In genomic region chr2:127217470-127218325, GRCh38 we compare ENCODE assay signal across 1 cellular context.
A peak's percentile ranks its signal among the peaks of the same experiment; 100 is the strongest.
TF ChIP-seq lines count a peak whose summit lies in the region.

No MANE protein-coding gene starts in this region.

TF ChIP-seq in H1, 55 proteins besides CTCF, POLR2A, EP300 and RAD21 (continued from another document):
- TF ChIP-seq RFX5 (IDR thresholded peaks at IDR 0.05; ENCODE audit: borderline replicate concordance, low read depth, low read length): no peak
- no peak for TF ChIP-seq CBX8 (IDR thresholded peaks at IDR 0.05; ENCODE audit: borderline replicate concordance, low read depth, low read length)
- no peak for TF ChIP-seq POU5F1 (IDR thresholded peaks at IDR 0.05; ENCODE audit: low read depth, low read length)
- no peak for TF ChIP-seq TEAD4 (IDR thresholded peaks at IDR 0.05; ENCODE audit: low read depth, low read length)
- no peak for TF ChIP-seq RXRA (IDR thresholded peaks at IDR 0.05; ENCODE audit: insufficient read depth, low read depth, low read length)
- TF ChIP-seq, protein P1, sequence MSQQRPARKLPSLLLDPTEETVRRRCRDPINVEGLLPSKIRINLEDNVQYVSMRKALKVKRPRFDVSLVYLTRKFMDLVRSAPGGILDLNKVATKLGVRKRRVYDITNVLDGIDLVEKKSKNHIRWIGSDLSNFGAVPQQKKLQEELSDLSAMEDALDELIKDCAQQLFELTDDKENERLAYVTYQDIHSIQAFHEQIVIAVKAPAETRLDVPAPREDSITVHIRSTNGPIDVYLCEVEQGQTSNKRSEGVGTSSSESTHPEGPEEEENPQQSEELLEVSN (IDR thresholded peaks at IDR 0.05): peak; percentile 77
- no peak for TF ChIP-seq TCF12 (IDR thresholded peaks at IDR 0.05; ENCODE audit: low read depth, low read length)
- TF ChIP-seq SRF (IDR thresholded peaks at IDR 0.05; ENCODE audit: low read depth, low read length): no peak
- no peak for TF ChIP-seq KDM5A (IDR thresholded peaks at IDR 0.05; ENCODE audit: low read length)
